15 cellular contexts compared by ENCODE assay signal in genomic region chr2:6653281-6653750, GRCh38.
"Had no signal": no experiment of that assay in that cellular context is flagged by ENCODE, and none has a peak within 500 bp of the region (broad histone marks: within the 10 kb centered on the region; RNA-seq: fewer than 3 reads in every experiment).

No MANE protein-coding gene starts in this region.

- H3K9me3 ChIP-seq: mucosa of descending colon, testis had no signal

- DNase-seq: activated CD8-positive, alpha-beta memory T cell treated with anti-CD3 and anti-CD28 coated beads, Interleukin-2, amount 50 U/mL, for 4 hours; activated CD8-positive, alpha-beta T cell treated with anti-CD3 and anti-CD28 coated beads for 36 hours; activated naive CD8-positive, alpha-beta T cell treated with anti-CD3 and anti-CD28 coated beads, Interleukin-2, amount 10 ng/mL, durations not matched to agents 7 days and 5 days; activated T-cell treated with anti-CD3 and anti-CD28 coated beads, Interleukin-2, amount 50 U/mL, for 72 hours; aorta; mammary epithelial cell; mucosa of descending colon; natural killer cell; stimulated activated CD4-positive, alpha-beta T cell treated with anti-CD3 and anti-CD28 coated beads, Interleukin-12 subunit alpha, Interleukin-12 subunit beta, amount 100 ng/mL, for 4 hours; stimulated activated naive CD8-positive, alpha-beta T cell treated with anti-CD3 and anti-CD28 coated beads, Interleukin-15, Interleukin-2, amounts not matched to agents 100 U/mL and 50 U/mL, for 24 hours; T-helper 1 cell; testis had no signal

- H3K4me3 ChIP-seq: mucosa of descending colon, testis had no signal

- ATAC-seq: activated CD8-positive, alpha-beta T cell treated with anti-CD3 and anti-CD28 coated beads for 36 hours; activated T-cell treated with anti-CD3 and anti-CD28 coated beads, Interleukin-2, amount 50 U/mL, for 72 hours; left lobe of liver; mucosa of descending colon; natural killer cell; sciatic nerve; stimulated activated naive CD8-positive, alpha-beta T cell treated with anti-CD3 and anti-CD28 coated beads, Interleukin-15, Interleukin-2, amounts not matched to agents 100 U/mL and 50 U/mL, for 24 hours had no signal

- H3K4me1 ChIP-seq: parathyroid adenoma, testis had no signal

- H3K27me3 Mint-ChIP-seq: activated naive CD8-positive, alpha-beta T cell treated with anti-CD3 and anti-CD28 coated beads, Interleukin-2, amount 10 ng/mL, durations not matched to agents 7 days and 5 days had no signal

- H3K36me3 Mint-ChIP-seq: activated naive CD8-positive, alpha-beta T cell treated with anti-CD3 and anti-CD28 coated beads, Interleukin-2, amount 10 ng/mL, durations not matched to agents 7 days and 5 days; natural killer cell had no signal

- H3K4me3 Mint-ChIP-seq: activated CD8-positive, alpha-beta T cell treated with anti-CD3 and anti-CD28 coated beads for 36 hours; activated naive CD8-positive, alpha-beta T cell treated with anti-CD3 and anti-CD28 coated beads, Interleukin-2, amount 10 ng/mL, durations not matched to agents 7 days and 5 days; activated T-cell treated with anti-CD3 and anti-CD28 coated beads, Interleukin-2, amount 50 U/mL, for 72 hours; natural killer cell had no signal

- H3K79me2 ChIP-seq: parathyroid adenoma had no signal

- H3K27ac ChIP-seq: parathyroid adenoma, testis had no signal

- H3K27ac Mint-ChIP-seq: activated CD8-positive, alpha-beta T cell treated with anti-CD3 and anti-CD28 coated beads for 36 hours; activated naive CD8-positive, alpha-beta T cell treated with anti-CD3 and anti-CD28 coated beads, Interleukin-2, amount 10 ng/mL, durations not matched to agents 7 days and 5 days; activated T-cell treated with anti-CD3 and anti-CD28 coated beads, Interleukin-2, amount 50 U/mL, for 72 hours; natural killer cell had no signal

- H3K9me3 Mint-ChIP-seq: activated CD8-positive, alpha-beta T cell treated with anti-CD3 and anti-CD28 coated beads for 36 hours; activated naive CD8-positive, alpha-beta T cell treated with anti-CD3 and anti-CD28 coated beads, Interleukin-2, amount 10 ng/mL, durations not matched to agents 7 days and 5 days; activated T-cell treated with anti-CD3 and anti-CD28 coated beads, Interleukin-2, amount 50 U/mL, for 72 hours had no signal

- H3K4me1 Mint-ChIP-seq: activated naive CD8-positive, alpha-beta T cell treated with anti-CD3 and anti-CD28 coated beads, Interleukin-2, amount 10 ng/mL, durations not matched to agents 7 days and 5 days; natural killer cell had no signal

- H2AFZ ChIP-seq: parathyroid adenoma had no signal

- H3K27me3 ChIP-seq: testis had no signal
